7 cellular contexts compared by ENCODE assay signal in the genomic region with DNA sequence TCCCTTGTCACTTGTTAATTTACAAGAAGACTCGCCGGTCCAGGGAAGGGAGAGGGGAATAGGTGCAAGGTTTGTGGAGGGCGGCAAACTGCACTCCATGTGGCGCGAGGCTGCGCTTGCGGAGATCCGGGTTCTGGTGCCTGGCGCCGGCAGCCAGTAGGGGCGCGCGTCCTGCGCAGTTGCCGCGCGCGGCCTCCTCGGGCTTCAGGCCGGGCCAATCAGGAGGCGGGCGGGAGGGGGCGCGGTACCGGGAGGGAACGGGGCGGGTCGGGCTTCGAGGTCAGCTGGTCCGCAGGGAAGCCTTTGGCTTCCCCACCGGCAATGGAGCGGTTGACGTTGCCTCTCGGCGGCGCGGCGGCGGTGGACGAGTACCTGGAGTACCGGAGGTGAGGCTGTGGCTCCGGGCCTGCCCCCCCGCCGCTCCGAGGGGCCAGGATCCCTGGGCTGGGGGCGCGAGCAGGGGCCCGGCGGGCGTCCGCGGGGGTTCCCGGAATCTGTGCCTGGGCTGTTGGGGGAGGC. TPM values are rescaled to one million over a fixed set of nuclear protein-coding genes. Genes with fewer than 3 reads are reported as not detected.
DNase-seq lines count a peak whose midpoint lies in the region; ATAC-seq and TF ChIP-seq lines count a peak whose summit lies in the region.

A gene with protein sequence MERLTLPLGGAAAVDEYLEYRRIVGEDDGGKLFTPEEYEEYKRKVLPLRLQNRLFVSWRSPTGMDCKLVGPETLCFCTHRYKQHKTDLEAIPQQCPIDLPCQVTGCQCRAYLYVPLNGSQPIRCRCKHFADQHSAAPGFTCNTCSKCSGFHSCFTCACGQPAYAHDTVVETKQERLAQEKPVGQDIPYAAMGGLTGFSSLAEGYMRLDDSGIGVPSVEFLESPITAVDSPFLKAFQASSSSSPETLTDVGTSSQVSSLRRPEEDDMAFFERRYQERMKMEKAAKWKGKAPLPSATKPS (plus strand): TSS at position 302 of the 519 bp plus-strand sequence. CDS start 20 bp downstream, at position 322.

- no peaks in the 10 kb centered on the region for H3K4me1 Mint-ChIP-seq in chondrocyte (ENCODE audit: low read depth)

- H3K9me3 Mint-ChIP-seq in chondrocyte (ENCODE audit: low read depth) = peaks cover 8% of the 10 kb centered on the region

- H3K36me3 Mint-ChIP-seq in chondrocyte (ENCODE audit: low read depth) = no peaks in the 10 kb centered on the region

- H3K4me3 Mint-ChIP-seq in chondrocyte (ENCODE audit: unreplicated experiment) = peak within 1 kb of the TSS; percentile 88

- H3K27me3 ChIP-seq in layer of hippocampus (ENCODE audit: control insufficient read depth, insufficient read depth, low read length) = no peaks in the 10 kb centered on the region

- DNase-seq in NCI-H1694 (lab: John Stamatoyannopoulos, UW) (peak; percentile 62), chondrocyte (ENCODE audit: low spot score) (peak; percentile 90)
- peak; percentile 68 to 75 for DNase-seq in stimulated activated CD4-positive, alpha-beta T cell treated with anti-CD3 and anti-CD28 coated beads, Interleukin-1b, Interleukin-23, amount 100 ng/mL, for 4 hours (ENCODE audit: low read depth in 2 of 2)

- H3K27ac ChIP-seq in layer of hippocampus (ENCODE audit: low read depth, low read length) = peak within 1 kb of the TSS; percentile 69

- no peak within 1 kb of the TSS for H3K27ac Mint-ChIP-seq in chondrocyte (ENCODE audit: unreplicated experiment)

- ATAC-seq in GM18499 (IDR thresholded peaks at IDR 0.05; ENCODE audit: insufficient read depth, unreplicated experiment) (peak; percentile 90), HG02852 (IDR thresholded peaks at IDR 0.05; ENCODE audit: unreplicated experiment) (peak; percentile 92)
- ATAC-seq in activated CD4-positive, CD25-positive, alpha-beta regulatory T cell treated with anti-CD3 and anti-CD28 coated beads, Interleukin-2, amount 50 U/mL, for 24 hours = peak; percentile 96 to 98

- H3K27me3 Mint-ChIP-seq in chondrocyte (ENCODE audit: low read depth) = no peaks in the 10 kb centered on the region

- peak; percentile 79 for TF ChIP-seq CTCF in chondrocyte (IDR thresholded peaks at IDR 0.05)

RNA-seq across cellular contexts. Expression of the gene that starts here (rescaled TPM):
- total RNA-seq in chondrocyte = 1.8 to 2.3 TPM (median 2.2 TPM) in 3 replicates

Comparison
In these comparisons a context has a peak if more than half of its experiments do, and no peak if none do; other contexts are left out.
1. Peak in every context shown above with its lines: DNase-seq, ATAC-seq and H3K27ac ChIP-seq.